1 cellular context compared by ENCODE assay signal in genomic region chr12:93302331-93303229, GRCh38.
TF ChIP-seq lines count a peak whose summit lies in the region.

No MANE protein-coding gene starts in this region.

TF ChIP-seq in K562, 482 proteins besides CTCF, POLR2A, EP300 and RAD21 (continued from another document):
- TF ChIP-seq FUS (optimal IDR thresholded peaks at IDR 0.05; ENCODE audit: low read depth, low read length) (no peak), CHD2 (IDR thresholded peaks at IDR 0.05; ENCODE audit: low read depth, low read length) (no peak), EZH2 (IDR thresholded peaks at IDR 0.05; ENCODE audit: borderline replicate concordance, low read depth, low read length) (no peak), ZNF766 (CRISPR knock-in tag; conservative IDR thresholded peaks at IDR 0.05) (0 out of 2 replicates have a peak, but pooled peaks have one; percentile 31), FOXJ2 (tag; IDR thresholded peaks at IDR 0.05) (no peak), MED1 (CRISPR knock-in tag; IDR thresholded peaks at IDR 0.05; ENCODE audit: borderline replicate concordance) (no peak), MAZ (CRISPR knock-in tag; conservative IDR thresholded peaks at IDR 0.05 in 1 of 2, IDR thresholded peaks at IDR 0.05 in 1 of 2) (no peak), PHB2 (IDR thresholded peaks at IDR 0.05; ENCODE audit: low read depth) (no peak), SPI1 (IDR thresholded peaks at IDR 0.05; ENCODE audit: borderline replicate concordance, low read depth, low read length) (no peak), ZNF75A (CRISPR knock-in tag; IDR thresholded peaks at IDR 0.05) (no peak), HINFP (tag; conservative IDR thresholded peaks at IDR 0.05; ENCODE audit: low read depth) (peak; percentile 57; the same call in 1 of the 2 replicates), MECOM (CRISPR knock-in tag; IDR thresholded peaks at IDR 0.05) (peak; percentile 89), LARP7 (IDR thresholded peaks at IDR 0.05) (no peak), FOSL1 (tag; conservative IDR thresholded peaks at IDR 0.05) (peak; percentile 65)
